Comparison of ENCODE assay signal across 2 cellular contexts in the genomic region with DNA sequence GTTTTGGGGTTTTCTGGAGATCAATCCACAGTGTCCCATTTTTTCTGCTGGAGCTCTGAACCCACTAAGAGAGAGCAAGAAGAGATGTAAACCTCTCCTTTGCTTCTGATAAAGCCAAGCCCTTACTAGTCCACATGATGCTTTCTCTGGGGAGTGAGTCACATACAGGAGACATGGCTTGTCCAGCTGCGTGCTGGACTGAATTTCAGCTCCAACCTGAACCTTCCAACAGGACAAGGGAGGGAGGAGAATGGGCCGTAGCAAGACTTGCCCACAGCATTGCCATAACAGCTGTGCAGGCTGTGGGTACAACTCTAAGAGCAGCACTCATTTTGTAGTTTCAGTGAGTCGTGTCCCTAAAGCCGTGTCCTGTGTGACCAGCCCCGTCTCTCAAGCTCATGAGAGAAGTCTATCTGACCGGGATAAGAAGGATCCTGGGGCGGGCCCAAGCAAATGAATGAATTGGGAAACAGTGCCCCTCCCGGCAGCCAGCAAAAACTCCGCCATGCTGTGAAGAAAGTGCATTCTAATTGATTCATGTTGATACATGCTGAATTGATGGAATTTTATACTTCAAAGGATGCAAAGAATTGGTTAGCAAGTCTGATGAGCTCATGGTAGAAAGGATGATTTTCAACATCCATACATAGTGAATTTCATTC.
TF ChIP-seq lines count a peak whose summit lies in the region.

No MANE protein-coding gene starts in this region.

TF ChIP-seq in GM23338, 12 proteins besides CTCF, POLR2A, EP300 and RAD21:
- no peak for TF ChIP-seq JUNB (IDR thresholded peaks at IDR 0.05; ENCODE audit: unreplicated experiment)

TF ChIP-seq in K562, 482 proteins besides CTCF, POLR2A, EP300 and RAD21:
- no peak for TF ChIP-seq KHSRP (IDR thresholded peaks at IDR 0.05)
- TF ChIP-seq MTA3 (IDR thresholded peaks at IDR 0.05; ENCODE audit: borderline replicate concordance): no peak
- TF ChIP-seq, protein P1, sequence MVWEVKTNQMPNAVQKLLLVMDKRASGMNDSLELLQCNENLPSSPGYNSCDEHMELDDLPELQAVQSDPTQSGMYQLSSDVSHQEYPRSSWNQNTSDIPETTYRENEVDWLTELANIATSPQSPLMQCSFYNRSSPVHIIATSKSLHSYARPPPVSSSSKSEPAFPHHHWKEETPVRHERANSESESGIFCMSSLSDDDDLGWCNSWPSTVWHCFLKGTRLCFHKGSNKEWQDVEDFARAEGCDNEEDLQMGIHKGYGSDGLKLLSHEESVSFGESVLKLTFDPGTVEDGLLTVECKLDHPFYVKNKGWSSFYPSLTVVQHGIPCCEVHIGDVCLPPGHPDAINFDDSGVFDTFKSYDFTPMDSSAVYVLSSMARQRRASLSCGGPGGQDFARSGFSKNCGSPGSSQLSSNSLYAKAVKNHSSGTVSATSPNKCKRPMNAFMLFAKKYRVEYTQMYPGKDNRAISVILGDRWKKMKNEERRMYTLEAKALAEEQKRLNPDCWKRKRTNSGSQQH (CRISPR knock-in tag; IDR thresholded peaks at IDR 0.05): no peak
TF ChIP-seq in K562: peak in this region for 0.
